In genomic region chr4:29540439-29541102, GRCh38 we compare ENCODE assay signal across 17 cellular contexts.
DNase-seq lines count a peak whose midpoint lies in the region; ATAC-seq and TF ChIP-seq lines count a peak whose summit lies in the region.
"Had no signal": no experiment of that assay in that cellular context is flagged by ENCODE, and none has a peak within 500 bp of the region (broad histone marks: within the 10 kb centered on the region; RNA-seq: fewer than 3 reads in every experiment).

No MANE protein-coding gene starts in this region.

- intact Hi-C loops in testis (cut with DNase I; ENCODE audit: low total_unique reads) = no loop called here
- intact Hi-C loops in activated CD4-positive, alpha-beta memory T cell treated with anti-CD3 and anti-CD28 coated beads for 36 hours (cut with micrococcal nuclease) = no loop called here

- H3K4me3 Mint-ChIP-seq in activated CD4-positive, alpha-beta memory T cell treated with anti-CD3 and anti-CD28 coated beads for 36 hours = no peak overlapping the region
- H3K4me3 Mint-ChIP-seq: activated B cell treated with CpG ODN at 0.5 μM for 24 hours, T-helper 17 cell had no signal

- H3K27me3 Mint-ChIP-seq in activated CD4-positive, alpha-beta memory T cell treated with anti-CD3 and anti-CD28 coated beads for 36 hours = no peaks in the 10 kb centered on the region
- H3K27me3 Mint-ChIP-seq: activated B cell treated with CpG ODN at 0.5 μM for 24 hours, T-helper 17 cell had no signal

- no peaks in the 10 kb centered on the region for H3K36me3 Mint-ChIP-seq in activated CD4-positive, alpha-beta memory T cell treated with anti-CD3 and anti-CD28 coated beads for 36 hours

- H3K36me3 ChIP-seq in testis (ENCODE audit: low read depth, missing control alignments) = no peaks in the 10 kb centered on the region
- H3K36me3 ChIP-seq: right lobe of liver had no signal

- DNase-seq in HPDE6-E6E7 (ENCODE audit: extremely low spot score) = peak; percentile 13
- no peak for DNase-seq in foreskin keratinocyte
- DNase-seq in testis = no peak
- no peak for DNase-seq in activated CD4-positive, alpha-beta memory T cell treated with anti-CD3 and anti-CD28 coated beads for 36 hours
- DNase-seq in DMS 273 treated with DMSO at 0.1 percent for 48 hours (lab: John Stamatoyannopoulos, UW) = no peak
- DNase-seq in KBM-7 = no peak
- DNase-seq: activated B cell treated with CpG ODN at 0.5 μM for 24 hours; activated effector memory CD4-positive, alpha-beta T cell treated with Interleukin-2 at 50 U/mL for 16 hours; anterior cingulate cortex; COR-L47; HCEC 1CT; NCI-H2227 treated with DMSO at 0.1 percent for 48 hours; nucleus accumbens; right lobe of liver; T-helper 17 cell had no signal

- no peaks in the 10 kb centered on the region for H3K27me3 ChIP-seq in foreskin keratinocyte
- H3K27me3 ChIP-seq in testis = no peaks in the 10 kb centered on the region
- H3K27me3 ChIP-seq: right lobe of liver had no signal

- H3K27ac Mint-ChIP-seq in activated CD4-positive, alpha-beta memory T cell treated with anti-CD3 and anti-CD28 coated beads for 36 hours = no peak overlapping the region
- H3K27ac Mint-ChIP-seq: activated B cell treated with CpG ODN at 0.5 μM for 24 hours, T-helper 17 cell had no signal

- WGBS in testis, 2 donors = 85 to 86% methylated on average over 2 of the region's 2 CpGs

- H3K9me3 Mint-ChIP-seq in activated CD4-positive, alpha-beta memory T cell treated with anti-CD3 and anti-CD28 coated beads for 36 hours = peaks cover 4% of the 10 kb centered on the region
- H3K9me3 Mint-ChIP-seq: activated B cell treated with CpG ODN at 0.5 μM for 24 hours had no signal

- H3K4me1 Mint-ChIP-seq in activated CD4-positive, alpha-beta memory T cell treated with anti-CD3 and anti-CD28 coated beads for 36 hours (ENCODE audit: low read depth) = no peaks in the 10 kb centered on the region
- H3K4me1 Mint-ChIP-seq: activated B cell treated with CpG ODN at 0.5 μM for 24 hours, T-helper 17 cell had no signal

- TF ChIP-seq CTCF in foreskin keratinocyte (conservative IDR thresholded peaks at IDR 0.05) (no peak), testis (IDR thresholded peaks at IDR 0.05) (no peak)

- H3K27ac ChIP-seq in foreskin keratinocyte (no peak overlapping the region), testis (no peak overlapping the region)
- H3K27ac ChIP-seq: right lobe of liver had no signal

- no peak overlapping the region for H3K4me3 ChIP-seq in testis
- H3K4me3 ChIP-seq: right lobe of liver had no signal

- ATAC-seq in GM18511 (IDR thresholded peaks at IDR 0.05; ENCODE audit: unreplicated experiment) (peak; percentile 74), HG02610 (IDR thresholded peaks at IDR 0.05; ENCODE audit: unreplicated experiment) (peak; percentile 84), foreskin keratinocyte (peak; percentile 60)
- ATAC-seq: right lobe of liver, T-helper 17 cell had no signal

- in situ Hi-C loops in KBM-7 (cut with MboI; ENCODE audit: low pct_unique_long_range_greater_than_20kb, low sequenced_read_pairs) = no loop called here

- H3K4me1 ChIP-seq in foreskin keratinocyte (peaks cover 5% of the 10 kb centered on the region), testis (no peaks in the 10 kb centered on the region)
- H3K4me1 ChIP-seq: right lobe of liver had no signal

- TF ChIP-seq POLR2A in testis (IDR thresholded peaks at IDR 0.05) = no peak

- POLR2A ChIA-PET in activated CD4-positive, alpha-beta memory T cell treated with anti-CD3 and anti-CD28 coated beads for 36 hours (lab: Charles Lee) = no interaction called here

- CTCF ChIA-PET in activated CD4-positive, alpha-beta memory T cell treated with anti-CD3 and anti-CD28 coated beads for 36 hours (lab: Charles Lee) = no interaction called here

- H3K9me3 ChIP-seq in testis = no peaks in the 10 kb centered on the region
- H3K9me3 ChIP-seq: right lobe of liver had no signal
